In genomic region chr7:2513702-2514101, GRCh38 we compare ENCODE assay signal across 2 cellular contexts.
TF ChIP-seq lines count a peak whose summit lies in the region.

No MANE protein-coding gene starts in this region.

TF ChIP-seq in SK-N-SH, 30 proteins besides CTCF, POLR2A, EP300 and RAD21 (continues in another document):
- TF ChIP-seq RXRA (IDR thresholded peaks at IDR 0.05; ENCODE audit: borderline replicate concordance, low read depth) (no peak), ZBTB33 (IDR thresholded peaks at IDR 0.05; ENCODE audit: borderline replicate concordance, low read depth) (no peak), JUND (IDR thresholded peaks at IDR 0.05) (no peak), SIN3A (IDR thresholded peaks at IDR 0.05; ENCODE audit: borderline replicate concordance, low read depth, low read length) (no peak), SMC3 (IDR thresholded peaks at IDR 0.05; ENCODE audit: low read depth, low read length) (no peak; the same call in 1 of the 2 replicates), MXI1 (IDR thresholded peaks at IDR 0.05; ENCODE audit: low read depth, low read length) (peak; percentile 91), USF2 (IDR thresholded peaks at IDR 0.05; ENCODE audit: borderline replicate concordance, low read depth, low read length) (no peak), REST (IDR thresholded peaks at IDR 0.05; ENCODE audit: low read depth, low read length) (no peak), ELF1 (IDR thresholded peaks at IDR 0.05) (no peak), RFX5 (IDR thresholded peaks at IDR 0.05; ENCODE audit: low read length) (no peak), NRF1 (IDR thresholded peaks at IDR 0.05; ENCODE audit: low read depth, low read length) (no peak), MAX (IDR thresholded peaks at IDR 0.05; ENCODE audit: low read depth) (no peak), FOSL2 (IDR thresholded peaks at IDR 0.05; ENCODE audit: borderline replicate concordance, low read depth) (no peak), YY1 (IDR thresholded peaks at IDR 0.05; ENCODE audit: low read depth) (no peak), RCOR1 (IDR thresholded peaks at IDR 0.05; ENCODE audit: low read length) (peak; percentile 96), NFIC (IDR thresholded peaks at IDR 0.05; ENCODE audit: borderline replicate concordance) (no peak), IRF3 (IDR thresholded peaks at IDR 0.05; ENCODE audit: low read depth, low read length) (peak; percentile 36; the same call in 1 of the 2 replicates), EZH2phosphoT487 (IDR thresholded peaks at IDR 0.05; ENCODE audit: borderline replicate concordance, low read depth) (no peak), FOXJ3 (CRISPR knock-in tag; IDR thresholded peaks at IDR 0.05) (peak; percentile 98), CHD2 (IDR thresholded peaks at IDR 0.05; ENCODE audit: low read length, partially characterized antibody) (peak; percentile 94), PBX3 (IDR thresholded peaks at IDR 0.05) (no peak), TAF1 (IDR thresholded peaks at IDR 0.05; ENCODE audit: borderline replicate concordance, low read depth, low read length) (no peak), GATA2 (CRISPR knock-in tag; IDR thresholded peaks at IDR 0.05) (peak; percentile 85), GABPA (IDR thresholded peaks at IDR 0.05; ENCODE audit: low read depth) (no peak)

TF ChIP-seq in H1, 55 proteins besides CTCF, POLR2A, EP300 and RAD21:
- TF ChIP-seq TCF12 (IDR thresholded peaks at IDR 0.05; ENCODE audit: low read depth, low read length) (no peak), RFX5 (IDR thresholded peaks at IDR 0.05; ENCODE audit: borderline replicate concordance, low read depth, low read length) (no peak), TEAD4 (IDR thresholded peaks at IDR 0.05; ENCODE audit: low read depth, low read length) (no peak), SRF (IDR thresholded peaks at IDR 0.05; ENCODE audit: low read depth, low read length) (no peak), EZH2 (IDR thresholded peaks at IDR 0.05; ENCODE audit: low read depth, low read length, severe bottlenecking) (no peak), CEBPB (IDR thresholded peaks at IDR 0.05; ENCODE audit: low read depth, low read length) (no peak), HDAC6 (IDR thresholded peaks at IDR 0.05; ENCODE audit: low read depth, low read length) (no peak), NRF1 (IDR thresholded peaks at IDR 0.05; ENCODE audit: low read depth, low read length) (no peak), KDM5A (IDR thresholded peaks at IDR 0.05; ENCODE audit: low read length) (no peak), BCL11A (IDR thresholded peaks at IDR 0.05; ENCODE audit: low read depth in 2 of 2, low read length in 2 of 2) (no peak), CBX8 (IDR thresholded peaks at IDR 0.05; ENCODE audit: borderline replicate concordance, low read depth, low read length) (no peak), CHD1 (IDR thresholded peaks at IDR 0.05; ENCODE audit: low read depth, low read length) (no peak), CBX5 (IDR thresholded peaks at IDR 0.05; ENCODE audit: low read depth, low read length) (no peak), RXRA (IDR thresholded peaks at IDR 0.05; ENCODE audit: insufficient read depth, low read depth, low read length) (no peak), ZNF274 (IDR thresholded peaks at IDR 0.05; ENCODE audit: borderline replicate concordance, extremely low read depth, low read length) (no peak), CREB1 (IDR thresholded peaks at IDR 0.05) (no peak)
